28 cellular contexts compared by ENCODE assay signal in the genomic region with DNA sequence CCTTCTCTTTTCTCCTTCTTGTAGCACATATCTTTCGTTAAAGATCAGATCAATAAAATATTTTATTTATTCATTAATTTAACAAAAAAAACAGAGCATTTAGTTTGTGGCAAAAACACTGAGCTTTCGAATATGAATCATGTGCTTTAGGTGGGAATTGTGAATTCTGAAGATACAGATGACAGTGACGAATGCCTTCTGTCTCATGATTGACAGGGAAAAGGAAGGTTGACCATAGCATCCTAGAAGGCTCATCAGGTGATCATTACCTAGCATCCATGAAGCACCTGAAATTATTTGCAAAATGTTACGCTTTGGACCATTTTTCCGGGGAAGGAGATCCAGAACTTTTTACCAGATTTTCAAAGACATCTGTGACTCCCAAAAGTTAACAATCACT. TPM values are rescaled to one million over a fixed set of nuclear protein-coding genes. Genes with fewer than 3 reads are reported as not detected.
DNase-seq lines count a peak whose midpoint lies in the region; ATAC-seq, FAIRE-seq and TF ChIP-seq lines count a peak whose summit lies in the region.
"Had no signal": no experiment of that assay in that cellular context is flagged by ENCODE, and none has a peak within 500 bp of the region (broad histone marks: within the 10 kb centered on the region; RNA-seq: fewer than 3 reads in every experiment).

No MANE protein-coding gene starts in this region.

- H2AFZ ChIP-seq in K562 (ENCODE audit: low read depth, low read length) = no peak overlapping the region

- no peaks in the 10 kb centered on the region for H3K9me2 ChIP-seq in DOHH2 (replicated peaks; ENCODE audit: control insufficient read depth, low read length)

- H3K36me3 Mint-ChIP-seq in effector memory CD8-positive, alpha-beta T cell (ENCODE audit: insufficient read depth) = no peaks in the 10 kb centered on the region
- H3K36me3 Mint-ChIP-seq: CD4-positive, alpha-beta memory T cell; CD4-positive, CD25-positive, alpha-beta regulatory T cell; CD8-positive, alpha-beta memory T cell had no signal

- no peak for TF ChIP-seq EP300 in K562 (IDR thresholded peaks at IDR 0.05; ENCODE audit: low read length)

- H3K27ac ChIP-seq in DOHH2 (ENCODE audit: low read depth, low read length) (no peak overlapping the region), K562 (ENCODE audit: extremely low read depth, low read depth, low read length) (no peak overlapping the region), body of pancreas (no peak overlapping the region)
- H3K27ac ChIP-seq: BLaER1 had no signal

- H3K4me1 ChIP-seq in DOHH2 (ENCODE audit: control insufficient read depth, low read length) (peaks cover 65% of the 10 kb centered on the region), K562 (replicated peaks in 1 of 2; ENCODE audit: control insufficient read depth in 2 of 2, insufficient read depth in 2 of 2, low read length in 2 of 2) (peaks cover 21 to 24% of the 10 kb centered on the region in 2 experiments; a peak in 4 of 5 replicates), body of pancreas (no peaks in the 10 kb centered on the region)
- H3K4me1 ChIP-seq: BE2C had no signal

- TF ChIP-seq POLR2A in K562 (conservative IDR thresholded peaks at IDR 0.05) = no peak
- TF ChIP-seq POLR2A in body of pancreas (IDR thresholded peaks at IDR 0.05) = no peak

- H3K27me3 ChIP-seq in DOHH2 (ENCODE audit: control insufficient read depth, low read length) (no peaks in the 10 kb centered on the region), K562 (ENCODE audit: control insufficient read depth in 2 of 2, insufficient read depth in 2 of 2, low read length in 2 of 2) (no peaks in the 10 kb centered on the region), body of pancreas (no peaks in the 10 kb centered on the region)
- H3K27me3 ChIP-seq: BE2C, BLaER1 had no signal

- TF ChIP-seq CTCF in DOHH2 (IDR thresholded peaks at IDR 0.05; ENCODE audit: low read depth, low read length, poor library complexity, severe bottlenecking) = no peak
- no peak for TF ChIP-seq CTCF in K562 (IDR thresholded peaks at IDR 0.05 in 2 of 3, conservative IDR thresholded peaks at IDR 0.05 in 1 of 3; ENCODE audit: insufficient read depth in 2 of 3, low read depth in 1 of 3, low read length in 3 of 3)
- TF ChIP-seq CTCF in body of pancreas (IDR thresholded peaks at IDR 0.05) = no peak

- H3K9me3 Mint-ChIP-seq in effector memory CD8-positive, alpha-beta T cell = no peaks in the 10 kb centered on the region
- H3K9me3 Mint-ChIP-seq: CD14-positive monocyte; CD4-positive, CD25-positive, alpha-beta regulatory T cell; CD8-positive, alpha-beta memory T cell had no signal

- H3K36me3 ChIP-seq in DOHH2 (ENCODE audit: control insufficient read depth, low read length) (peaks cover 77% of the 10 kb centered on the region), K562 (ENCODE audit: control insufficient read depth, insufficient read depth, low read length) (no peaks in the 10 kb centered on the region), body of pancreas (replicated peaks in 1 of 2; ENCODE audit: insufficient read depth in 1 of 2, low read depth in 2 of 2) (no peaks in the 10 kb centered on the region)
- H3K36me3 ChIP-seq: BE2C had no signal

- H3K9ac ChIP-seq in K562 (ENCODE audit: insufficient read depth in 1 of 2, low read depth in 2 of 2, low read length in 2 of 2) = no peak overlapping the region
- H3K9ac ChIP-seq: BLaER1 had no signal

- no peak for FAIRE-seq in K562 (lab: Jason Lieb, UNC)
- FAIRE-seq: A204.1, G401.6, GM12892, GM18507 had no signal

- no peaks in the 10 kb centered on the region for H3K27me3 Mint-ChIP-seq in effector memory CD8-positive, alpha-beta T cell
- H3K27me3 Mint-ChIP-seq: CD4-positive, alpha-beta memory T cell; CD4-positive, CD25-positive, alpha-beta regulatory T cell had no signal

- ATAC-seq in K562 (no peak), body of pancreas (no peak), HG02938 (IDR thresholded peaks at IDR 0.05; ENCODE audit: unreplicated experiment) (no peak)
- no peak for ATAC-seq in effector memory CD8-positive, alpha-beta T cell (replicated peaks)

- in situ Hi-C loops in K562 (cut with MboI) = no loop called here

- no peak overlapping the region for H3K27ac Mint-ChIP-seq in effector memory CD8-positive, alpha-beta T cell
- H3K27ac Mint-ChIP-seq: CD4-positive, alpha-beta memory T cell had no signal

- H3K79me2 ChIP-seq in DOHH2 (ENCODE audit: control insufficient read depth, low read length) (peaks cover 66% of the 10 kb centered on the region), K562 (ENCODE audit: control insufficient read depth, insufficient read depth, low read length) (no peaks in the 10 kb centered on the region)

- peaks cover 10% of the 10 kb centered on the region; the same call in 1 of the 2 replicates for H3F3A ChIP-seq in DOHH2 (ENCODE audit: control insufficient read depth, insufficient read depth)

- intact Hi-C loops in K562 (cut with micrococcal nuclease) (no loop called here), body of pancreas (cut with DNase I) (no loop called here)

- H3K9me3 ChIP-seq in DOHH2 (ENCODE audit: control insufficient read depth, insufficient read depth, low read length) = no peaks in the 10 kb centered on the region
- no peaks in the 10 kb centered on the region for H3K9me3 ChIP-seq in K562 (replicated peaks; ENCODE audit: control insufficient read depth, insufficient read depth, low read depth, low read length)
- no peaks in the 10 kb centered on the region for H3K9me3 ChIP-seq in body of pancreas
- H3K9me3 ChIP-seq: BE2C had no signal

- 57% methylated on average over 5 of the region's 5 CpGs for WGBS in K562 (ENCODE audit: insufficient coverage, low coverage, missing lambda C conversion rate)
- 74 to 79% methylated on average over 5 of the region's 5 CpGs for WGBS in body of pancreas, 2 donors

- H3K4me3 Mint-ChIP-seq in effector memory CD8-positive, alpha-beta T cell = no peak overlapping the region
- H3K4me3 Mint-ChIP-seq: CD14-positive monocyte; CD4-positive, alpha-beta memory T cell; CD4-positive, CD25-positive, alpha-beta regulatory T cell; CD8-positive, alpha-beta memory T cell had no signal

- H4K20me1 ChIP-seq in DOHH2 (ENCODE audit: control insufficient read depth, insufficient read depth, low read depth, low read length) (peaks cover 7% of the 10 kb centered on the region; the same call in 1 of the 2 replicates), K562 (replicated peaks; ENCODE audit: control insufficient read depth, insufficient read depth, low read length) (no peaks in the 10 kb centered on the region)
- H4K20me1 ChIP-seq: BLaER1 had no signal

- H3K4me3 ChIP-seq in DOHH2 (ENCODE audit: low read length) (no peak overlapping the region), K562 (no peak overlapping the region), body of pancreas (no peak overlapping the region)
- H3K4me3 ChIP-seq: BLaER1 had no signal

- POLR2A ChIA-PET in HEK293T (lab: Yijun Ruan, JAX) (no interaction called here), K562 (lab: Yijun Ruan, JAX) (no interaction called here)

- H3K4me1 Mint-ChIP-seq in effector memory CD8-positive, alpha-beta T cell (ENCODE audit: low read depth in 2 of 2) = peaks cover 20 to 24% of the 10 kb centered on the region in 2 donors

- no peak for DNase-seq in HEK293T (ENCODE audit: extremely low spot score)
- DNase-seq in K562 (ENCODE audit: extremely low read depth in 1 of 4, low spot score in 3 of 4) = no peak
- DNase-seq in body of pancreas = no peak
- no peak for DNase-seq in effector memory CD8-positive, alpha-beta T cell
- DNase-seq: 8988T; ACHN; BE2C; C1 segment of cervical spinal cord; CD4-positive, alpha-beta memory T cell; CD4-positive, CD25-positive, alpha-beta regulatory T cell; CD8-positive, alpha-beta memory T cell; COR-L47; DMS 273 treated with DMSO at 0.1 percent for 48 hours; DMS153; DMS53; DMS79; DND-41; GF-D8 had no signal

- CTCF ChIA-PET in HEK293T (lab: Yijun Ruan, JAX) (no interaction called here), K562 (lab: Yijun Ruan, JAX; ENCODE audit: low intra/inter-chr PET ratio) (no interaction called here)

- no peaks in the 10 kb centered on the region for H3K9me1 ChIP-seq in K562 (ENCODE audit: control insufficient read depth, insufficient read depth, low read length)

- no peak for TF ChIP-seq RAD21 in K562 (CRISPR knock-in tag; conservative IDR thresholded peaks at IDR 0.05 in 1 of 2, IDR thresholded peaks at IDR 0.05 in 1 of 2)

- 0 out of 2 replicates have a peak overlapping the region, but pooled peaks have one; percentile 5 for H3K4me2 ChIP-seq in DOHH2 (ENCODE audit: low read length)
- H3K4me2 ChIP-seq in K562 (ENCODE audit: insufficient read depth, low read length) = no peak overlapping the region

- no TSS peak for BruUV-seq in K562 (replicated peaks; lab: Mats Ljungman, UMichigan)

RNA-seq across cellular contexts. Expression of gene ARL11, which starts 3.8 kb away (rescaled TPM):
- total RNA-seq in K562 (2011; cell fraction: chromatin; rRNA removed; ENCODE audit: low replicate concordance) = 0.39 and 0.81 TPM in 2 replicates
- 0.53 and 0.67 TPM in 2 replicates for total RNA-seq in K562 (2011; cell fraction: nucleolus; rRNA removed)
- total RNA-seq in K562 (2011; cell fraction: nucleoplasm; rRNA removed) = 0.81 and 0.99 TPM in 2 replicates
- total RNA-seq in K562 (2014; rRNA removed) (0.45 TPM in 2 replicates), K562 (2014; rRNA removed; fragmentation: Illumina TruSeq; extraction: Trizol) (0.36 and 0.38 TPM in 2 replicates), K562 (2015; rRNA removed; fragmentation: Illumina TruSeq; extraction: Trizol) (0.68 and 0.87 TPM in 2 replicates), K562 (2021) (0.45 and 0.84 TPM in 2 replicates), body of pancreas (under 1 TPM in 1 of 2 donors, not detected in 1; 0.52 TPM)
- polyA plus RNA-seq in K562 (2011; rRNA removed) (0.33 and 0.38 TPM in 2 replicates), K562 (2014; fragmentation: Illumina TruSeq; extraction: Trizol) (0.53 and 0.56 TPM in 2 replicates), K562 (2014; fragmentation: Nextera tagmentation; extraction: Ambion mirVana) (under 1 TPM; 0.18 to 0.20 TPM), K562 (2014; rRNA removed) (0.73 and 0.77 TPM in 2 replicates)
- polyA plus RNA-seq in K562 (2011; cell fraction: cytosol; rRNA removed) = 0.22 and 0.46 TPM in 2 replicates
- 0.15 and 0.21 TPM in 2 replicates for polyA plus RNA-seq in K562 (2011; cell fraction: nucleus; rRNA removed)
- 0.43 and 1.2 TPM in 2 replicates for polyA plus RNA-seq in K562 (2012)
- polyA minus RNA-seq in K562 (2011; rRNA and poly(A)+ RNA removed) = 0.53 and 0.60 TPM in 2 replicates
- not detected in 2 replicates for polyA minus RNA-seq in K562 (2011; cell fraction: cytosol; rRNA and poly(A)+ RNA removed)
- polyA minus RNA-seq in K562 (2011; cell fraction: nucleus; rRNA and poly(A)+ RNA removed) = 0.40 and 0.56 TPM in 2 replicates
- total RNA-seq: A673 had no signal
- polyA plus RNA-seq: AG04450 had no signal

RNA-seq across cellular contexts. Expression of gene RCBTB1, which starts 46.8 kb away (rescaled TPM):
- total RNA-seq in K562 (2011; cell fraction: chromatin; rRNA removed; ENCODE audit: low replicate concordance) = 9.2 and 14.9 TPM in 2 replicates
- total RNA-seq in K562 (2011; cell fraction: nucleolus; rRNA removed) = 7.6 and 10.3 TPM in 2 replicates
- total RNA-seq in K562 (2011; cell fraction: nucleoplasm; rRNA removed) = 12.7 and 20.4 TPM in 2 replicates
- 4.1 and 4.5 TPM in 2 replicates for total RNA-seq in K562 (2014; rRNA removed)
- 11.3 and 13.1 TPM in 2 replicates for total RNA-seq in K562 (2014; rRNA removed; fragmentation: Illumina TruSeq; extraction: Trizol)
- total RNA-seq in K562 (2015; rRNA removed; fragmentation: Illumina TruSeq; extraction: Trizol) = 6.7 and 7.4 TPM in 2 replicates
- 8.4 and 9.0 TPM in 2 replicates for total RNA-seq in K562 (2021)
- 7.0 and 10.6 TPM in 2 replicates for polyA plus RNA-seq in K562 (2011; rRNA removed)
- 3.1 and 5.0 TPM in 2 replicates for polyA plus RNA-seq in K562 (2011; cell fraction: cytosol; rRNA removed)
- polyA plus RNA-seq in K562 (2011; cell fraction: nucleus; rRNA removed) = 6.0 and 6.9 TPM in 2 replicates
- 5.8 and 9.1 TPM in 2 replicates for polyA plus RNA-seq in K562 (2012)
- polyA plus RNA-seq in K562 (2014; fragmentation: Illumina TruSeq; extraction: Trizol) = 8.0 and 9.0 TPM in 2 replicates
- polyA plus RNA-seq in K562 (2014; fragmentation: Nextera tagmentation; extraction: Ambion mirVana) = 1 to 10 TPM; 4.0 to 5.9 TPM
- polyA plus RNA-seq in K562 (2014; rRNA removed) = 9.0 TPM in 2 replicates
- polyA minus RNA-seq in K562 (2011; rRNA and poly(A)+ RNA removed) = 10.5 and 11.5 TPM in 2 replicates
- polyA minus RNA-seq in K562 (2011; cell fraction: cytosol; rRNA and poly(A)+ RNA removed) = 3.4 and 3.5 TPM in 2 replicates
- 4.6 and 4.8 TPM in 2 replicates for polyA minus RNA-seq in K562 (2011; cell fraction: nucleus; rRNA and poly(A)+ RNA removed)
- 10 to 100 TPM in 1 of 2 donors, 1 to 10 TPM in 1; 6.3 to 12.2 TPM for total RNA-seq in body of pancreas

RNA-seq across cellular contexts. Expression of gene EBPL, which starts 59.1 kb away (rescaled TPM):
- 23.7 and 30.4 TPM in 2 replicates for total RNA-seq in K562 (2011; cell fraction: chromatin; rRNA removed; ENCODE audit: low replicate concordance)
- 53.6 and 62.2 TPM in 2 replicates for total RNA-seq in K562 (2011; cell fraction: nucleolus; rRNA removed)
- 51.8 and 60.8 TPM in 2 replicates for total RNA-seq in K562 (2011; cell fraction: nucleoplasm; rRNA removed)
- total RNA-seq in K562 (2014; rRNA removed) (55.2 and 60.9 TPM in 2 replicates), K562 (2014; rRNA removed; fragmentation: Illumina TruSeq; extraction: Trizol) (44.0 and 44.6 TPM in 2 replicates), K562 (2015; rRNA removed; fragmentation: Illumina TruSeq; extraction: Trizol) (33.2 and 34.9 TPM in 2 replicates), K562 (2021) (40.8 and 49.0 TPM in 2 replicates), body of pancreas (10 to 100 TPM; 30.7 to 72.1 TPM)
- polyA plus RNA-seq in K562 (2011; rRNA removed) (58.2 and 68.3 TPM in 2 replicates), K562 (2014; fragmentation: Illumina TruSeq; extraction: Trizol) (33.4 and 43.0 TPM in 2 replicates), K562 (2014; fragmentation: Nextera tagmentation; extraction: Ambion mirVana) (1 to 10 TPM; 5.2 to 8.5 TPM), K562 (2014; rRNA removed) (64.7 and 71.4 TPM in 2 replicates)
- 87.2 and 91.5 TPM in 2 replicates for polyA plus RNA-seq in K562 (2011; cell fraction: cytosol; rRNA removed)
- 17.9 and 20.3 TPM in 2 replicates for polyA plus RNA-seq in K562 (2011; cell fraction: nucleus; rRNA removed)
- 38.9 and 43.2 TPM in 2 replicates for polyA plus RNA-seq in K562 (2012)
- polyA minus RNA-seq in K562 (2011; rRNA and poly(A)+ RNA removed) = 32.2 and 35.2 TPM in 2 replicates
- polyA minus RNA-seq in K562 (2011; cell fraction: cytosol; rRNA and poly(A)+ RNA removed) = 11.4 and 20.4 TPM in 2 replicates
- polyA minus RNA-seq in K562 (2011; cell fraction: nucleus; rRNA and poly(A)+ RNA removed) = 4.6 and 10.8 TPM in 2 replicates
